In genomic region chr16:54447606-54448440, GRCh38 we compare ENCODE assay signal across 9 cellular contexts.
DNase-seq lines count a peak whose midpoint lies in the region; ATAC-seq, FAIRE-seq and TF ChIP-seq lines count a peak whose summit lies in the region.
"Had no signal": no experiment of that assay in that cellular context is flagged by ENCODE, and none has a peak within 500 bp of the region (broad histone marks: within the 10 kb centered on the region; RNA-seq: fewer than 3 reads in every experiment).

No MANE protein-coding gene starts in this region.

- H3K4me1 ChIP-seq in ovary (ENCODE audit: insufficient read depth), result peaks cover 3% of the 10 kb centered on the region

- TF ChIP-seq POLR2A in ovary (IDR thresholded peaks at IDR 0.05), result no peak

- no peaks in the 10 kb centered on the region for H3K36me3 ChIP-seq in ovary

- no peak overlapping the region for H3K27ac ChIP-seq in ovary

- CTCF ChIA-PET in AG04449 (lab: Yijun Ruan, JAX), result interaction anchor here (1.0 to 1.9 kb wide), 4 partner anchors 8 to 163 kb away, joined by 3 to 4 read pairs (median 4); no protein-coding TSS in a partner anchor

- H3K27me3 ChIP-seq in ovary, result no peaks in the 10 kb centered on the region

- intact Hi-C loops in ovary (cut with DNase I), result no loop called here

- DNase-seq in AG04449 (ENCODE audit: low read depth, low spot score) (peak; percentile 45), HTR-8/SVneo (ENCODE audit: insufficient read length, low spot score) (peak; percentile 73), amniotic epithelial cell (ENCODE audit: low read depth) (peak; percentile 90), islet precursor cell (peak; percentile 87), ovary (no peak), NCI-H2171 treated with DMSO at 0.1 percent for 48 hours (lab: John Stamatoyannopoulos, UW) (no peak)

- POLR2A ChIA-PET in AG04449 (lab: Yijun Ruan, JAX), result interaction anchor here (0.6 to 1.7 kb wide), 2 partner anchors 13 to 14 kb away, joined by 3 to 7 read pairs; no protein-coding TSS in a partner anchor

- H3K4me3 ChIP-seq in AG04449 (ENCODE audit: low read depth, low read length) (no peak overlapping the region), ovary (no peak overlapping the region)

- no peak for FAIRE-seq in HTR-8/SVneo (lab: Jason Lieb, UNC)
- FAIRE-seq: D721Med had no signal

- TF ChIP-seq EP300 in ovary (IDR thresholded peaks at IDR 0.05), result no peak

- no peak for ATAC-seq in GM21526 (IDR thresholded peaks at IDR 0.05; ENCODE audit: low FRiP score, unreplicated experiment)
- no peak for ATAC-seq in HG03442 (IDR thresholded peaks at IDR 0.05; ENCODE audit: unreplicated experiment)

- 43 to 56% (median 53%) methylated on average over 20 of the region's 20 CpGs for WGBS in ovary, 3 donors

- no peaks in the 10 kb centered on the region for H3K9me3 ChIP-seq in ovary

- TF ChIP-seq CTCF in AG04449 (IDR thresholded peaks at IDR 0.05; ENCODE audit: insufficient read depth, low read length, missing control alignments) (no peak), ovary (IDR thresholded peaks at IDR 0.05) (no peak)

Comparison
In these comparisons a context has a peak if more than half of its experiments do, and no peak if none do; other contexts are left out.
1. DNase-seq: peak in AG04449 (single experiment), HTR-8/SVneo (single experiment), amniotic epithelial cell (single experiment) and islet precursor cell (single experiment); none in ovary (0 of 5) and NCI-H2171 treated with DMSO at 0.1 percent for 48 hours (single experiment).